Comparison of ENCODE assay signal across 1 cellular context in the genomic region with DNA sequence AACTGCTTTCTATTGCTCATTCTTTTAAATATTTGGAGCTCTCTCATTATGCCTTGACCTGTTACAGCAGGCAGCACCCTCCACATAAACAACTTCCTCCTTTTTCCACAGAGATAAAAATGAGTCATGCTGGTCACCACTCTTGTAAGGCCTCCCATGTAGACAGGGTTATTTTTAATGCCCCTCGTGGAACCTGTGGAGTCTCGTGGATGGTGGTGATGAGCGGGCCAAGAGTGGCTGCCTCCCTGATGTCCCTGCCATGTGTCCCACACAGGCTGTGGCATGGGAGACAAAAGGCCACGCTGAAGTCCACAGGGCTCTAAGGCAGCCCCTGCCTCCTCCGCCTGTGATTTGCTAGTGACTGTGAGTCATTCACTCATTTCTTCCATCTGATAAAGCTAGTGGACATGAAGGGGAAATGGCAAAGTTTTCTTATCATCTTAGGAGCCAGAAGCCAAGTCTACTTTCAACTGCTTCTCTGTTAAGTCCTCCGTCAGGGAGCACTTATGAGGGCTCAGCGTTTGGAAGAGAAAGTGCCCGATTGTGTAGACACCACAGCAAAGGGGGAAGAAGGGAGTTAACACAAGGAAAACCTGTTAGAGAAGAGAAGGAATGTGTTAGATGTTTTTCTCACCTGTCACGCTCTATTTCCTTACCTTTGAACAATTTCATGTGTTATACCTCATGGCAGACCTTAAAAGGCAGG.
TF ChIP-seq lines count a peak whose summit lies in the region.

No MANE protein-coding gene starts in this region.

TF ChIP-seq in WTC11, 78 proteins besides CTCF, POLR2A, EP300 and RAD21 (continued from another document):
- TF ChIP-seq, protein P1, sequence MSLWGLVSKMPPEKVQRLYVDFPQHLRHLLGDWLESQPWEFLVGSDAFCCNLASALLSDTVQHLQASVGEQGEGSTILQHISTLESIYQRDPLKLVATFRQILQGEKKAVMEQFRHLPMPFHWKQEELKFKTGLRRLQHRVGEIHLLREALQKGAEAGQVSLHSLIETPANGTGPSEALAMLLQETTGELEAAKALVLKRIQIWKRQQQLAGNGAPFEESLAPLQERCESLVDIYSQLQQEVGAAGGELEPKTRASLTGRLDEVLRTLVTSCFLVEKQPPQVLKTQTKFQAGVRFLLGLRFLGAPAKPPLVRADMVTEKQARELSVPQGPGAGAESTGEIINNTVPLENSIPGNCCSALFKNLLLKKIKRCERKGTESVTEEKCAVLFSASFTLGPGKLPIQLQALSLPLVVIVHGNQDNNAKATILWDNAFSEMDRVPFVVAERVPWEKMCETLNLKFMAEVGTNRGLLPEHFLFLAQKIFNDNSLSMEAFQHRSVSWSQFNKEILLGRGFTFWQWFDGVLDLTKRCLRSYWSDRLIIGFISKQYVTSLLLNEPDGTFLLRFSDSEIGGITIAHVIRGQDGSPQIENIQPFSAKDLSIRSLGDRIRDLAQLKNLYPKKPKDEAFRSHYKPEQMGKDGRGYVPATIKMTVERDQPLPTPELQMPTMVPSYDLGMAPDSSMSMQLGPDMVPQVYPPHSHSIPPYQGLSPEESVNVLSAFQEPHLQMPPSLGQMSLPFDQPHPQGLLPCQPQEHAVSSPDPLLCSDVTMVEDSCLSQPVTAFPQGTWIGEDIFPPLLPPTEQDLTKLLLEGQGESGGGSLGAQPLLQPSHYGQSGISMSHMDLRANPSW (CRISPR knock-in tag; conservative IDR thresholded peaks at IDR 0.05; ENCODE audit: low read depth): no peak
TF ChIP-seq in WTC11: peak in this region for 0.
